ENCODE assay signal across 8 cellular contexts in genomic region chr12:132489602-132490239, GRCh38. TPM values are rescaled to one million over a fixed set of nuclear protein-coding genes. Genes with fewer than 3 reads are reported as not detected.
A peak's percentile ranks its signal among the peaks of the same experiment; 100 is the strongest.
DNase-seq lines count a peak whose midpoint lies in the region; ATAC-seq, FAIRE-seq and TF ChIP-seq lines count a peak whose summit lies in the region.

Gene FBRSL1, plus strand, starts transcription at chr12:132490151.

- in situ Hi-C loops in ACHN (cut with HindIII; ENCODE audit: low pct_ligation_motif_present, low pct_unique_long_range_greater_than_20kb, low sequenced_read_pairs), result no loop called here

- peak within 1 kb of the TSS; percentile 80 to 89 for H3K4me3 ChIP-seq in kidney (ENCODE audit: low read length in 2 of 2)

- H3K27ac Mint-ChIP-seq in central memory CD8-positive, alpha-beta T cell (ENCODE audit: low read depth), result peak within 1 kb of the TSS; percentile 95

- no peaks in the 10 kb centered on the region for H3K9me3 Mint-ChIP-seq in central memory CD8-positive, alpha-beta T cell

- ATAC-seq in GM18909 (IDR thresholded peaks at IDR 0.05; ENCODE audit: poor library complexity, unreplicated experiment) (peak; percentile 65), HG03196 (IDR thresholded peaks at IDR 0.05; ENCODE audit: unreplicated experiment) (peak; percentile 45)
- ATAC-seq in central memory CD8-positive, alpha-beta T cell (replicated peaks; ENCODE audit: extremely low read depth, poor library complexity, severe bottlenecking), result peak; percentile 67

- H3K4me1 ChIP-seq in kidney (ENCODE audit: control insufficient read depth in 1 of 2, insufficient read depth in 1 of 2, low read depth in 1 of 2, low read length in 2 of 2), result peaks cover 35 to 37% of the 10 kb centered on the region in 2 donors

- H3K9me3 ChIP-seq in kidney (ENCODE audit: control insufficient read depth in 1 of 2, low read length in 2 of 2), result no peaks in the 10 kb centered on the region

- DNase-seq in ACHN, result peak; percentile 87
- DNase-seq in NCI-H446 (lab: John Stamatoyannopoulos, UW), result peak; percentile 38 to 85
- DNase-seq in activated CD4-positive, CD25-positive, alpha-beta regulatory T cell treated with anti-CD3 and anti-CD28 coated beads, Interleukin-2, amount 50 U/mL, for 72 hours, result peak; percentile 87
- peak; percentile 75 to 82 for DNase-seq in central memory CD8-positive, alpha-beta T cell (ENCODE audit: low spot score in 2 of 2)
- peak; percentile 97 for DNase-seq in kidney
- DNase-seq in stimulated activated CD4-positive, alpha-beta T cell treated with anti-CD3 and anti-CD28 coated beads, Interleukin-12 subunit alpha, Interleukin-12 subunit beta, amount 100 ng/mL, for 4 hours, result peak; percentile 95

- no peak for TF ChIP-seq CTCF in kidney (IDR thresholded peaks at IDR 0.05; ENCODE audit: borderline replicate concordance, extremely low read depth, insufficient read depth)

- peaks cover 73% of the 10 kb centered on the region for H3K4me1 Mint-ChIP-seq in central memory CD8-positive, alpha-beta T cell

- FAIRE-seq in kidney (lab: Jason Lieb, UNC), result no peak

- H3K36me3 ChIP-seq in kidney (ENCODE audit: control insufficient read depth in 1 of 2, insufficient read depth in 2 of 2, low read length in 2 of 2), result no peaks in the 10 kb centered on the region

- H3K4me3 Mint-ChIP-seq in central memory CD8-positive, alpha-beta T cell, result peak within 1 kb of the TSS; percentile 90

- peaks cover 18% of the 10 kb centered on the region for H3K36me3 Mint-ChIP-seq in central memory CD8-positive, alpha-beta T cell (ENCODE audit: insufficient read depth)

- H3K27ac ChIP-seq in kidney (ENCODE audit: low read depth in 2 of 2, low read length in 2 of 2), result peak within 1 kb of the TSS in 1 of 2 donors; percentile 53

- peak within 1 kb of the TSS; percentile 54 to 73 for H3K9ac ChIP-seq in kidney (ENCODE audit: low read length in 2 of 2)

- H3K27me3 Mint-ChIP-seq in central memory CD8-positive, alpha-beta T cell, result no peaks in the 10 kb centered on the region

- intact Hi-C loops in kidney (cut with DNase I), result no loop called here

RNA-seq across cellular contexts. Expression of gene FBRSL1, which starts in this region (rescaled TPM):
- 44.7 TPM for total RNA-seq in kidney
- polyA plus RNA-seq in kidney (ENCODE audit: insufficient read depth, low read depth, low replicate concordance), result 23.8 TPM
